In the genomic region with DNA sequence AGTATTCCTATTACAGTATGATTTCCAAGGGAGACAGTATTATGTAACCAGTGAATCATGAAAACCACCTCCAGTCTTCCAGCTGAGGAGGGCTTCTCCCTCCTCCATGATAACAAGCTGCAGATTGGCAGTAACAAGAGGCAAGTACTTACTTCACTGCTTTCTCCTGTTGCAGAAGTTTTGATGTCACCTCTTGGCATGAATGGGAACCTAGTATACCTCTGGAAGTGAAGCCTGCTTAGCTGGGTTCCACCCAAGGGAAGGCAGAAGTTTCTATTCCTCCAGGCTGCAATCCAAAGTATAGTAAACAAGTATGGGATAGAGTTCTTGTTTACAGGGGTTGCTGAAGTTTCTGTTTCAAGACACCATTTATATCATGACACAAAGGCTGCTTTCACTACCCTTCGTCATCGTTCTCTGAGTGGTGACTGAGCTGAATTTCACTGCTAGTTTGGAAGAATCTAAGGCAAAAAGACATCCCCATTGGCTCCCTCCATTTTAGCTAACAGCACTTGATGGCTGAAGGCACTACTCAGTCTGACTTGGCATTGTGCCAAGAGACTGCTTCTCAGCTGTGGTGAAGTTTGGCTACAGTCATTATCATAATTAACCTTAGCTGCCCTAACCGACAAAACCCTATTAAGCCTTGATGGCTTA, we compare ENCODE assay signal across 9 cellular contexts. TPM values are rescaled to one million over a fixed set of nuclear protein-coding genes. Genes with fewer than 3 reads are reported as not detected.
DNase-seq lines count a peak whose midpoint lies in the region; ATAC-seq and TF ChIP-seq lines count a peak whose summit lies in the region.
"Had no signal": no experiment of that assay in that cellular context is flagged by ENCODE, and none has a peak within 500 bp of the region (broad histone marks: within the 10 kb centered on the region; RNA-seq: fewer than 3 reads in every experiment).

No MANE protein-coding gene starts in this region.

- no peaks in the 10 kb centered on the region for H3K27me3 ChIP-seq in RWPE2 (ENCODE audit: insufficient read depth, poor library complexity, severe bottlenecking)
- H3K27me3 ChIP-seq in gastroesophageal sphincter: no peaks in the 10 kb centered on the region
- no peaks in the 10 kb centered on the region for H3K27me3 ChIP-seq in vagina

- intact Hi-C loops in vagina (cut with DNase I): no loop called here

- TF ChIP-seq EP300 in gastroesophageal sphincter (IDR thresholded peaks at IDR 0.05): no peak

- no peak overlapping the region for H3K4me3 ChIP-seq in RWPE2 (ENCODE audit: severe bottlenecking)
- H3K4me3 ChIP-seq in gastroesophageal sphincter: no peak overlapping the region
- H3K4me3 ChIP-seq in vagina: no peak overlapping the region

- TF ChIP-seq POLR2A in gastroesophageal sphincter (IDR thresholded peaks at IDR 0.05): no peak
- TF ChIP-seq POLR2A in vagina (IDR thresholded peaks at IDR 0.05): no peak

- H3K4me1 ChIP-seq in RWPE2 (ENCODE audit: insufficient read depth, poor library complexity, severe bottlenecking) (no peaks in the 10 kb centered on the region), gastroesophageal sphincter (peaks cover 0 to 21% (median 3%) of the 10 kb centered on the region in 3 donors), vagina (peaks cover 13% of the 10 kb centered on the region)

- H3K36me3 ChIP-seq in RWPE2 (ENCODE audit: low read depth) (no peaks in the 10 kb centered on the region), gastroesophageal sphincter (no peaks in the 10 kb centered on the region), vagina (no peaks in the 10 kb centered on the region)

- no peak overlapping the region for H3K27ac ChIP-seq in RWPE2 (ENCODE audit: poor library complexity, severe bottlenecking)
- H3K27ac ChIP-seq in gastroesophageal sphincter: no peak overlapping the region
- peak overlapping the region; percentile 3 for H3K27ac ChIP-seq in vagina

- 43% methylated on average over 1 of the region's 3 CpGs; no CpG with 5 or more reads in 1 of the 2 donors for WGBS in gastroesophageal sphincter (ENCODE audit: low coverage in 1 of 2), 2 donors

- DNase-seq in NOMO-1 treated with DMSO at 0.1 percent for 48 hours (lab: John Stamatoyannopoulos, UW; ENCODE audit: unreplicated experiment) (peak; percentile 25), NOMO-1 treated with dmso at 0.1 percent for 144 hours (lab: John Stamatoyannopoulos, UW; ENCODE audit: unreplicated experiment) (no peak), RWPE2 (ENCODE audit: low spot score) (no peak), vagina (ENCODE audit: extremely low spot score in 2 of 2) (no peak), ecto neural progenitor cell (ENCODE audit: low spot score) (no peak), mucosa of gallbladder (ENCODE audit: low spot score) (no peak)
- DNase-seq: activated T-cell treated with anti-CD3 and anti-CD28 coated beads, Interleukin-2, amount 50 U/mL, for 24 hours had no signal

- TF ChIP-seq CTCF in RWPE2 (IDR thresholded peaks at IDR 0.05; ENCODE audit: poor library complexity, severe bottlenecking) (no peak), gastroesophageal sphincter (IDR thresholded peaks at IDR 0.05) (no peak), vagina (IDR thresholded peaks at IDR 0.05) (no peak)

- ATAC-seq in RWPE2 (ENCODE audit: low read depth) (peak; percentile 57; the same call in 2 of the 3 replicates), gastroesophageal sphincter (peak; percentile 70), GM19395 (IDR thresholded peaks at IDR 0.05; ENCODE audit: unreplicated experiment) (no peak)

- H3K9me3 ChIP-seq in RWPE2 (ENCODE audit: severe bottlenecking): no peaks in the 10 kb centered on the region
- H3K9me3 ChIP-seq in gastroesophageal sphincter: no peaks in the 10 kb centered on the region
- no peaks in the 10 kb centered on the region for H3K9me3 ChIP-seq in vagina

RNA-seq across cellular contexts. Expression of gene FDX1, which starts 49.8 kb away (rescaled TPM):
- total RNA-seq in gastroesophageal sphincter (10 to 100 TPM; 13.7 to 17.5 (median 14.7) TPM), vagina (9.1 TPM), mucosa of gallbladder (18.1 TPM)
